Comparison of ENCODE assay signal across 1 cellular context in genomic region chr20:16518068-16518783, GRCh38.
TF ChIP-seq lines count a peak whose summit lies in the region.

No MANE protein-coding gene starts in this region.

TF ChIP-seq in H1, 55 proteins besides CTCF, POLR2A, EP300 and RAD21 (continued from another document):
- no peak for TF ChIP-seq SIX5 (IDR thresholded peaks at IDR 0.05; ENCODE audit: low read depth, low read length)
- no peak for TF ChIP-seq RFX5 (IDR thresholded peaks at IDR 0.05; ENCODE audit: borderline replicate concordance, low read depth, low read length)
- no peak for TF ChIP-seq GABPA (IDR thresholded peaks at IDR 0.05; ENCODE audit: borderline replicate concordance, insufficient read depth, low read length)
- no peak for TF ChIP-seq SUZ12 (IDR thresholded peaks at IDR 0.05; ENCODE audit: low read length)
- TF ChIP-seq CTBP2 (IDR thresholded peaks at IDR 0.05; ENCODE audit: borderline replicate concordance, insufficient read depth, insufficient read length, low read length), result no peak
- no peak for TF ChIP-seq KDM5A (IDR thresholded peaks at IDR 0.05; ENCODE audit: low read length)
- no peak for TF ChIP-seq SP4 (IDR thresholded peaks at IDR 0.05; ENCODE audit: low read length)
- TF ChIP-seq RXRA (IDR thresholded peaks at IDR 0.05; ENCODE audit: insufficient read depth, low read depth, low read length), result no peak
- TF ChIP-seq EGR1 (IDR thresholded peaks at IDR 0.05; ENCODE audit: borderline replicate concordance, low read depth, low read length), result no peak
- no peak for TF ChIP-seq HDAC6 (IDR thresholded peaks at IDR 0.05; ENCODE audit: low read depth, low read length)
